In genomic region chr14:45252356-45253069, GRCh38 we compare ENCODE assay signal across 8 cellular contexts. TPM values are rescaled to one million over a fixed set of nuclear protein-coding genes. Genes with fewer than 3 reads are reported as not detected.
A peak's percentile ranks its signal among the peaks of the same experiment; 100 is the strongest.
DNase-seq lines count a peak whose midpoint lies in the region; ATAC-seq, FAIRE-seq and TF ChIP-seq lines count a peak whose summit lies in the region.

No MANE protein-coding gene starts in this region.

- no peaks in the 10 kb centered on the region for H3K36me3 Mint-ChIP-seq in T-cell

- H3K27ac Mint-ChIP-seq in T-cell, result peak overlapping the region; percentile 93 to 95

- no peak for FAIRE-seq in A549 (lab: Jason Lieb, UNC)

- TF ChIP-seq POLR2A in A549 (IDR thresholded peaks at IDR 0.05; ENCODE audit: low read length), result no peak

- ATAC-seq in A549, result peak in 1 of 2 experiments; percentile 12; a peak in 3 of 6 replicates
- no peak for ATAC-seq in T-cell (replicated peaks in 1 of 4)
- no peak for ATAC-seq in HG02973 (IDR thresholded peaks at IDR 0.05; ENCODE audit: unreplicated experiment)
- ATAC-seq in HG02588 (IDR thresholded peaks at IDR 0.05; ENCODE audit: unreplicated experiment), result no peak

- H3K4me3 ChIP-seq in A549 (peak overlapping the region; percentile 72), H7 (ENCODE audit: insufficient read depth, low read depth, low read length) (peak overlapping the region; percentile 89), esophagus (ENCODE audit: low read depth in 1 of 2, low read length in 2 of 2) (peak overlapping the region; percentile 78 to 95), parathyroid adenoma (ENCODE audit: low read depth, low read length) (peak overlapping the region; percentile 81)

- no peaks in the 10 kb centered on the region for H3K9me3 ChIP-seq in A549
- H3K9me3 ChIP-seq in esophagus (ENCODE audit: control insufficient read depth in 2 of 2, insufficient read depth in 1 of 2, low read depth in 1 of 2, low read length in 1 of 2), result no peaks in the 10 kb centered on the region
- H3K9me3 ChIP-seq in parathyroid adenoma (ENCODE audit: control insufficient read depth, low read length), result no peaks in the 10 kb centered on the region

- CTCF ChIA-PET in A549 (lab: Yijun Ruan, JAX), result interaction anchor here (0.7 to 8.7 kb wide), 9 partner anchors 10 to 339 kb away, joined by 3 to 57 read pairs (median 5); partner anchors contain the start of genes KLHL28 and TOGARAM1
- CTCF ChIA-PET in T-cell (lab: Charles Lee), result interaction anchor here (0.8 to 2.1 kb wide), 14 partner anchors 10 to 355 kb away, joined by 3 to 9 read pairs (median 4); partner anchors contain the start of genes FANCM (in 1 of the 2) and FKBP3 (in 1 of the 2)

- intact Hi-C loops in posterior cingulate gyrus (cut with DNase I), result loop anchor here (1.0 to 10.0 kb wide), 3 partner anchors 118 to 340 kb away; partner anchors contain the start of genes FANCM, FKBP3 and PRPF39

- H3K4me2 ChIP-seq in A549 (peak overlapping the region; percentile 93), parathyroid adenoma (ENCODE audit: low read length) (peak overlapping the region; percentile 94)

- H3K4me1 ChIP-seq in A549, result peaks cover 26% of the 10 kb centered on the region; the same call in 2 of the 3 replicates
- peaks cover 0 to 5% of the 10 kb centered on the region in 2 donors for H3K4me1 ChIP-seq in esophagus (ENCODE audit: control insufficient read depth in 2 of 2, insufficient read depth in 2 of 2, low read length in 1 of 2)
- no peaks in the 10 kb centered on the region for H3K4me1 ChIP-seq in parathyroid adenoma

- no peak for TF ChIP-seq EP300 in A549 (IDR thresholded peaks at IDR 0.05)

- H3K79me2 ChIP-seq in parathyroid adenoma, result no peaks in the 10 kb centered on the region

- no peaks in the 10 kb centered on the region for H3K27me3 Mint-ChIP-seq in T-cell

- peak overlapping the region; percentile 99 for H2AFZ ChIP-seq in parathyroid adenoma

- POLR2A ChIA-PET in A549 (lab: Yijun Ruan, JAX) (interaction anchor here (0.5 to 2.8 kb wide), 9 partner anchors 16 to 356 kb away, joined by 3 to 11 read pairs (median 5); partner anchors contain the start of genes FKBP3, KLHL28 and TOGARAM1), T-cell (lab: Charles Lee) (interaction anchor here (0.7 to 1.1 kb wide), 3 partner anchors 11 to 356 kb away, joined by 4 to 6 read pairs (median 4); partner anchors contain the start of gene FANCM (in 1 of the 2))

- TF ChIP-seq RAD21 in A549 (conservative IDR thresholded peaks at IDR 0.05 in 1 of 2, IDR thresholded peaks at IDR 0.05 in 1 of 2), result no peak

- H3K27ac ChIP-seq in A549 (peak overlapping the region; percentile 82 to 92), esophagus (ENCODE audit: low read depth in 2 of 2, low read length in 1 of 2) (peak overlapping the region; percentile 81 to 97), parathyroid adenoma (peak overlapping the region; percentile 90)

- peaks cover 20 to 34% (median 24%) of the 10 kb centered on the region in 3 donors for H3K4me1 Mint-ChIP-seq in T-cell

- no peaks in the 10 kb centered on the region for H3K27me3 ChIP-seq in H7 (ENCODE audit: control insufficient read depth, insufficient read depth, low read length)
- no peaks in the 10 kb centered on the region for H3K27me3 ChIP-seq in esophagus (ENCODE audit: control insufficient read depth in 1 of 2, insufficient read depth in 2 of 2, low read length in 2 of 2)
- no peaks in the 10 kb centered on the region for H3K27me3 ChIP-seq in parathyroid adenoma (ENCODE audit: control insufficient read depth, insufficient read depth, low read length)

- peaks cover 3 to 7% (median 5%) of the 10 kb centered on the region in 3 donors for H3K9me3 Mint-ChIP-seq in T-cell

- no peak for TF ChIP-seq CTCF in A549 (IDR thresholded peaks at IDR 0.05)
- TF ChIP-seq CTCF in parathyroid adenoma (IDR thresholded peaks at IDR 0.05), result no peak

- peak in 1 of 2 experiments; percentile 38 for DNase-seq in A549 (ENCODE audit: low read depth in 1 of 2, low spot score in 1 of 2)
- DNase-seq in H7, result no peak
- peak in 2 of 34 experiments; percentile 3 to 9 for DNase-seq in T-cell
- no peak for DNase-seq in posterior cingulate gyrus

- H3K36me3 ChIP-seq in H7 (replicated peaks; ENCODE audit: control insufficient read depth, insufficient read depth, low read length) (no peaks in the 10 kb centered on the region), esophagus (ENCODE audit: control insufficient read depth in 2 of 2, insufficient read depth in 2 of 2, low read length in 1 of 2) (no peaks in the 10 kb centered on the region), parathyroid adenoma (ENCODE audit: control insufficient read depth, insufficient read depth, low read length) (no peaks in the 10 kb centered on the region)

- H3K9ac ChIP-seq in parathyroid adenoma, result peak overlapping the region; percentile 46

- H3K4me3 Mint-ChIP-seq in T-cell, result peak overlapping the region; percentile 89 to 93 (median 91)

- WGBS in A549 (ENCODE audit: missing lambda C conversion rate), result 1% methylated on average over 26 of the region's 26 CpGs
- 0 to 1% methylated on average over 26 of the region's 26 CpGs for WGBS in esophagus, 2 donors

TF ChIP-seq in A549, 52 proteins besides CTCF, POLR2A, EP300 and RAD21:
- TF ChIP-seq KDM5A (IDR thresholded peaks at IDR 0.05) (no peak), PHF8 (IDR thresholded peaks at IDR 0.05; ENCODE audit: borderline replicate concordance, low read depth) (0 out of 2 replicates have a peak, but pooled peaks have one; percentile 5), MAZ (IDR thresholded peaks at IDR 0.05; ENCODE audit: borderline replicate concordance, low read depth, low read length) (no peak), SMC3 (IDR thresholded peaks at IDR 0.05) (no peak)
- TF ChIP-seq, protein P1, sequence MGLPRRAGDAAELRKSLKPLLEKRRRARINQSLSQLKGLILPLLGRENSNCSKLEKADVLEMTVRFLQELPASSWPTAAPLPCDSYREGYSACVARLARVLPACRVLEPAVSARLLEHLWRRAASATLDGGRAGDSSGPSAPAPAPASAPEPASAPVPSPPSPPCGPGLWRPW (IDR thresholded peaks at IDR 0.05), result no peak

RNA-seq across cellular contexts. Expression of gene MIS18BP1, which starts 0.5 kb away (rescaled TPM):
- polyA plus RNA-seq in A549 (2011; rRNA removed) (28.0 and 38.0 TPM in 2 replicates), A549 (2017; fragmentation: RNase III; extraction: RNeasy Plus Mini Kit Qiagen cat#74134 plus additional on column Dnase treatment) (24.2 to 28.5 TPM (median 26.1 TPM) in 3 replicates), esophagus (1 to 10 TPM; 5.2 to 7.5 TPM)
- 7.2 and 8.8 TPM in 2 replicates for polyA plus RNA-seq in A549 (2012; cell fraction: cytosol; rRNA removed)
- 6.9 and 7.6 TPM in 2 replicates for polyA plus RNA-seq in A549 (2012; cell fraction: nucleus; rRNA removed)
- 9.3 and 11.2 TPM in 2 replicates for polyA minus RNA-seq in A549 (2011; rRNA and poly(A)+ RNA removed)
- 46.3 and 73.3 TPM in 2 replicates for total RNA-seq in H7 (2014; rRNA removed; shearing (Covaris generic))
- total RNA-seq in T-cell, result 10 to 100 TPM; 20.8 to 34.0 (median 27.6) TPM
